9 cellular contexts compared by ENCODE assay signal in the genomic region with DNA sequence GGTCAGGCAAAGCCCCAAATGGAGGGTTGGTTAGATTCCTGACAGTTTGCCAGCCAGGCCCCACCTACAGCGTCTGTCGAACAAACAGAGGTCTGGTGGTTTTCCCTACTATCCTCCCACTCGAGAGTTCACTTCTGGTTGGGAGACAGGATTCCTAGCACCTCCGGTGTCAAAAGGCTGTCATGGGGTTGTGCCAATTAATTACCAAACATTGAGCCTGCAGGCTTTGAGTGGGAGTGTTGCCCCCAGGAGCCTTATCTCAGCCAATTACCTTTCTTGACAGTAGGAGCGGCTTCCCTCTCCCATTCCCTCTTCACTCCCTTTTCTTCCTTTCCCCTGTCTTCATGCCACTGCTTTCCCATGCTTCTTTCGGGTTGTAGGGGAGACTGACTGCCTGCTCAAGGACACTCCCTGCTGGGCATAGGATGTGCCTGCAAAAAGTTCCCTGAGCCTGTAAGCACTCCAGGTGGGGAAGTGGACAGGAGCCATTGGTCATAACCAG. TPM values are rescaled to one million over a fixed set of nuclear protein-coding genes. Genes with fewer than 3 reads are reported as not detected.
A peak's percentile ranks its signal among the peaks of the same experiment; 100 is the strongest.
DNase-seq lines count a peak whose midpoint lies in the region; ATAC-seq and TF ChIP-seq lines count a peak whose summit lies in the region.
"Had no signal": no experiment of that assay in that cellular context is flagged by ENCODE, and none has a peak within 500 bp of the region (broad histone marks: within the 10 kb centered on the region; RNA-seq: fewer than 3 reads in every experiment).

No MANE protein-coding gene starts in this region.

- H4K20me1 ChIP-seq in BLaER1: peaks cover 47% of the 10 kb centered on the region

- no peak for ATAC-seq in GM18498 (IDR thresholded peaks at IDR 0.05; ENCODE audit: unreplicated experiment)
- ATAC-seq: activated CD4-positive, CD25-positive, alpha-beta regulatory T cell treated with anti-CD3 and anti-CD28 coated beads, Interleukin-2, amount 50 U/mL, for 24 hours had no signal

- in situ Hi-C loops in astrocyte of the spinal cord (cut with HindIII; ENCODE audit: low sequenced_read_pairs) (no loop called here), transverse colon (cut with MboI; ENCODE audit: low pct_ligation_motif_present in 1 of 4, low pct_unique_long_range_greater_than_20kb in 1 of 4, low sequenced_read_pairs in 3 of 4) (no loop called here)

- no peaks in the 10 kb centered on the region for H3K9me3 ChIP-seq in BLaER1
- no peaks in the 10 kb centered on the region for H3K9me3 ChIP-seq in liver (ENCODE audit: control insufficient read depth in 4 of 4, low read length in 3 of 4)
- H3K9me3 ChIP-seq in transverse colon: no peaks in the 10 kb centered on the region

- H3K27ac ChIP-seq in BLaER1 (peak overlapping the region; percentile 79), HL-60 (replicated peaks) (peak overlapping the region; percentile 44), liver (ENCODE audit: low read depth in 1 of 2, low read length in 2 of 2) (no peak overlapping the region), transverse colon (no peak overlapping the region)

- no peak for TF ChIP-seq POLR2A in transverse colon (IDR thresholded peaks at IDR 0.05)

- TF ChIP-seq CTCF in HL-60 (IDR thresholded peaks at IDR 0.05; ENCODE audit: insufficient read depth, low read length) (no peak), astrocyte of the spinal cord (IDR thresholded peaks at IDR 0.05; ENCODE audit: low read depth, low read length) (peak; percentile 60), liver (IDR thresholded peaks at IDR 0.05; ENCODE audit: low read depth, low read length, missing input control) (peak; percentile 26), transverse colon (IDR thresholded peaks at IDR 0.05) (peak in 2 of 5 experiments; percentile 8 to 9)

- no peaks in the 10 kb centered on the region for H3K27me3 ChIP-seq in BLaER1
- no peaks in the 10 kb centered on the region for H3K27me3 ChIP-seq in HL-60 (ENCODE audit: insufficient read depth, poor library complexity, severe bottlenecking)
- H3K27me3 ChIP-seq in liver (ENCODE audit: control insufficient read depth in 4 of 4, insufficient read depth in 4 of 4, low read length in 3 of 4): no peaks in the 10 kb centered on the region
- H3K27me3 ChIP-seq in transverse colon: no peaks in the 10 kb centered on the region

- TF ChIP-seq EP300 in transverse colon (IDR thresholded peaks at IDR 0.05; ENCODE audit: low read depth): no peak

- H3K9ac ChIP-seq in BLaER1 (peak overlapping the region; percentile 51; the same call in 1 of the 2 replicates), liver (ENCODE audit: low read depth in 1 of 2, low read length in 2 of 2) (no peak overlapping the region)

- intact Hi-C loops in transverse colon (cut with DNase I; ENCODE audit: low total_unique reads): no loop called here

- DNase-seq in HL-60 (ENCODE audit: low read depth in 1 of 2, low spot score in 1 of 2): peak; percentile 22 to 25
- peak; percentile 27 for DNase-seq in astrocyte of the spinal cord (ENCODE audit: low read depth, low spot score)
- no peak for DNase-seq in Ammon's horn (ENCODE audit: low spot score)
- no peak for DNase-seq in activated CD4-positive, alpha-beta T cell treated with anti-CD3 and anti-CD28 coated beads, Interleukin-2, amount 50 U/mL, for 1 hour
- no peak for DNase-seq in transverse colon

- H3K4me1 ChIP-seq in BLaER1 (peaks cover 78% of the 10 kb centered on the region), liver (ENCODE audit: control insufficient read depth in 4 of 4, insufficient read depth in 4 of 4, low read length in 3 of 4) (peaks cover 17 to 74% (median 65%) of the 10 kb centered on the region in 4 donors), transverse colon (peaks cover 0 to 8% (median 0%) of the 10 kb centered on the region in 4 donors)

- 37% methylated on average over 6 of the region's 6 CpGs for WGBS in liver
- WGBS in transverse colon (ENCODE audit: low coverage in 1 of 2), 2 donors: 50 to 63% methylated on average over 2 to 6 of the region's 6 CpGs

- peaks cover 83% of the 10 kb centered on the region for H3K36me3 ChIP-seq in BLaER1
- H3K36me3 ChIP-seq in liver (ENCODE audit: control insufficient read depth in 4 of 4, insufficient read depth in 3 of 4, low read depth in 1 of 4, low read length in 3 of 4): peaks cover 5 to 22% (median 14%) of the 10 kb centered on the region in 4 donors
- H3K36me3 ChIP-seq in transverse colon: peaks cover 0 to 48% (median 24%) of the 10 kb centered on the region in 4 donors

- H3K4me3 ChIP-seq in BLaER1: no peak overlapping the region
- no peak overlapping the region for H3K4me3 ChIP-seq in HL-60 (replicated peaks; ENCODE audit: insufficient read depth, low read length)
- H3K4me3 ChIP-seq in astrocyte of the spinal cord (ENCODE audit: low read depth, low read length): no peak overlapping the region
- H3K4me3 ChIP-seq in liver (ENCODE audit: low read depth in 1 of 3, low read length in 3 of 3): no peak overlapping the region
- H3K4me3 ChIP-seq in transverse colon: no peak overlapping the region

- peak overlapping the region; percentile 72 for H3K4me2 ChIP-seq in BLaER1

- TF ChIP-seq RAD21 in liver (IDR thresholded peaks at IDR 0.05): peak; percentile 57 to 75

TF ChIP-seq in liver, 16 proteins besides CTCF, POLR2A, EP300 and RAD21:
- TF ChIP-seq, protein P1, sequence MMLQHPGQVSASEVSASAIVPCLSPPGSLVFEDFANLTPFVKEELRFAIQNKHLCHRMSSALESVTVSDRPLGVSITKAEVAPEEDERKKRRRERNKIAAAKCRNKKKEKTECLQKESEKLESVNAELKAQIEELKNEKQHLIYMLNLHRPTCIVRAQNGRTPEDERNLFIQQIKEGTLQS (IDR thresholded peaks at IDR 0.05): no peak
- TF ChIP-seq RXRA (IDR thresholded peaks at IDR 0.05): peak in 1 of 2 donors; percentile 21
TF ChIP-seq in liver: peak in this region for 1.

RNA-seq across cellular contexts. Expression of a gene that starts 4.7 kb away (rescaled TPM):
- total RNA-seq in liver (10 to 100 TPM in 1 of 2 donors, 1 to 10 TPM in 1; 2.0 to 32.7 TPM), transverse colon (10 to 100 TPM in 1 of 4 donors, 1 to 10 TPM in 1, not detected in 2; 2.2 to 17.9 TPM)
- 10 to 100 TPM; 36.9 to 66.1 TPM for polyA plus RNA-seq in liver

RNA-seq across cellular contexts. Expression of a gene that starts 8.4 kb away (rescaled TPM):
- 10 to 100 TPM in 1 of 2 donors, 1 to 10 TPM in 1; 7.6 to 19.9 TPM for total RNA-seq in liver
- polyA plus RNA-seq in liver: 1 to 10 TPM; 5.5 to 6.7 TPM
- total RNA-seq in transverse colon: 10 to 100 TPM in 2 of 4 donors, 1 to 10 TPM in 2; 1.5 to 37.0 (median 14.5) TPM

RNA-seq across cellular contexts. Expression of a gene that starts 43.1 kb away (rescaled TPM):
- total RNA-seq in liver (1 to 10 TPM; 3.9 to 6.4 TPM), transverse colon (10 to 100 TPM in 3 of 4 donors, 1 to 10 TPM in 1; 4.8 to 20.2 (median 14.8) TPM)
- polyA plus RNA-seq in liver: 1 to 10 TPM; 3.9 to 4.6 TPM

RNA-seq across cellular contexts. Expression of a gene that starts 49.6 kb away (rescaled TPM):
- total RNA-seq in liver: 10 to 100 TPM; 40.1 to 95.4 TPM
- 10 to 100 TPM; 36.7 to 63.5 TPM for polyA plus RNA-seq in liver
- 10 to 100 TPM; 27.9 to 80.3 (median 61.0) TPM for total RNA-seq in transverse colon

Comparison
In these comparisons a context has a peak if more than half of its experiments do, and no peak if none do; other contexts are left out.
1. H3K27ac ChIP-seq: peak in BLaER1 (single experiment) and HL-60 (single experiment); none in liver (0 of 2) and transverse colon (0 of 4).
2. DNase-seq: peak in HL-60 (2 of 2) and astrocyte of the spinal cord (single experiment); none in Ammon's horn (single experiment), activated CD4-positive, alpha-beta T cell treated with anti-CD3 and anti-CD28 coated beads, Interleukin-2, amount 50 U/mL, for 1 hour (single experiment) and transverse colon (single experiment).